10 cellular contexts compared by ENCODE assay signal in genomic region chr18:33579147-33579867, GRCh38. TPM values are rescaled to one million over a fixed set of nuclear protein-coding genes. Genes with fewer than 3 reads are reported as not detected.
A peak's percentile ranks its signal among the peaks of the same experiment; 100 is the strongest.
DNase-seq lines count a peak whose midpoint lies in the region; ATAC-seq and TF ChIP-seq lines count a peak whose summit lies in the region.
"Had no signal": no experiment of that assay in that cellular context is flagged by ENCODE, and none has a peak within 500 bp of the region (broad histone marks: within the 10 kb centered on the region; RNA-seq: fewer than 3 reads in every experiment).

No MANE protein-coding gene starts in this region.

- H3F3A ChIP-seq in SK-N-SH (replicated peaks; ENCODE audit: insufficient read depth), result no peaks in the 10 kb centered on the region

- DNase-seq in SK-N-SH (no peak), coronary artery (ENCODE audit: low spot score) (no peak), lower lobe of right lung (no peak), vagina (ENCODE audit: extremely low spot score in 2 of 2) (no peak), cerebellar cortex (ENCODE audit: low spot score) (no peak), islet precursor cell (no peak)
- DNase-seq: OCI-M1 had no signal

- POLR2A ChIA-PET in SK-N-SH (lab: Yijun Ruan, JAX), result interaction anchor here (0.6 kb wide), 1 partner anchor 9 kb away, joined by 4 read pairs; no protein-coding TSS in a partner anchor

- no peak overlapping the region for H3K27ac ChIP-seq in SK-N-SH (ENCODE audit: low read depth in 2 of 2, low read length in 1 of 2)
- peak overlapping the region; percentile 80 to 99 for H3K27ac ChIP-seq in coronary artery
- H3K27ac ChIP-seq in lower lobe of right lung, result no peak overlapping the region
- peak overlapping the region; percentile 80 for H3K27ac ChIP-seq in vagina

- H3K4me1 ChIP-seq in SK-N-SH (ENCODE audit: control insufficient read depth in 1 of 2, insufficient read depth in 2 of 2, low read depth in 1 of 2, low read length in 1 of 2) (peaks cover 3% of the 10 kb centered on the region in 2 experiments; a peak in 2 of 4 replicates), lower lobe of right lung (no peaks in the 10 kb centered on the region), vagina (peaks cover 6% of the 10 kb centered on the region)

- no peak for TF ChIP-seq EP300 in SK-N-SH (IDR thresholded peaks at IDR 0.05; ENCODE audit: borderline replicate concordance in 1 of 2, low read depth in 1 of 2, low read length in 1 of 2)

- peak overlapping the region; percentile 25 to 72; a peak in 3 of 4 replicates for H3K4me3 ChIP-seq in SK-N-SH (ENCODE audit: low read depth in 2 of 2, low read length in 1 of 2)
- H3K4me3 ChIP-seq in coronary artery, result peak overlapping the region; percentile 95
- peak overlapping the region; percentile 49 for H3K4me3 ChIP-seq in lower lobe of right lung
- peak overlapping the region; percentile 84 to 93 for H3K4me3 ChIP-seq in vagina

- CTCF ChIA-PET in SK-N-SH (lab: Yijun Ruan, JAX), result no interaction called here

- ATAC-seq in SK-N-SH treated with all-trans-retinoic acid at 6 μM for 48 hours (no peak; the same call in 2 of the 3 replicates), lower lobe of right lung (peak; percentile 37 to 47), HG03025 (IDR thresholded peaks at IDR 0.05; ENCODE audit: low FRiP score, unreplicated experiment) (no peak)

- TF ChIP-seq CTCF in SK-N-SH (IDR thresholded peaks at IDR 0.05) (no peak), coronary artery (IDR thresholded peaks at IDR 0.05) (no peak), lower lobe of right lung (IDR thresholded peaks at IDR 0.05) (no peak), vagina (IDR thresholded peaks at IDR 0.05) (no peak)

- H3K9me2 ChIP-seq in SK-N-SH, result no peaks in the 10 kb centered on the region

- H3K4me2 ChIP-seq in SK-N-SH, result peak overlapping the region; percentile 60; the same call in 1 of the 2 replicates

- H3K9me3 ChIP-seq in SK-N-SH (no peaks in the 10 kb centered on the region), lower lobe of right lung (no peaks in the 10 kb centered on the region), vagina (no peaks in the 10 kb centered on the region)

- TF ChIP-seq RAD21 in SK-N-SH (IDR thresholded peaks at IDR 0.05; ENCODE audit: low read length), result no peak

- peaks cover 37% of the 10 kb centered on the region for H3K27me3 ChIP-seq in SK-N-SH (ENCODE audit: insufficient read depth)
- peaks cover 12% of the 10 kb centered on the region for H3K27me3 ChIP-seq in lower lobe of right lung (ENCODE audit: low read depth)
- H3K27me3 ChIP-seq in vagina, result no peaks in the 10 kb centered on the region

- no peaks in the 10 kb centered on the region for H4K20me1 ChIP-seq in SK-N-SH (ENCODE audit: insufficient read depth)

- no peak overlapping the region for H2AFZ ChIP-seq in SK-N-SH (ENCODE audit: low read depth)

- WGBS in SK-N-SH (ENCODE audit: low lambda C conversion rate), result 30% methylated on average over 22 of the region's 22 CpGs

- no peak for TF ChIP-seq POLR2A in vagina (IDR thresholded peaks at IDR 0.05)

- no peak overlapping the region for H3K9ac ChIP-seq in SK-N-SH

- intact Hi-C loops in lower lobe of right lung (cut with DNase I) (no loop called here), vagina (cut with DNase I) (no loop called here)

- H3K79me2 ChIP-seq in SK-N-SH (ENCODE audit: insufficient read depth), result no peaks in the 10 kb centered on the region

- H3K36me3 ChIP-seq in SK-N-SH (replicated peaks in 1 of 2; ENCODE audit: control insufficient read depth in 1 of 2, insufficient read depth in 2 of 2, low read length in 1 of 2) (no peaks in the 10 kb centered on the region), lower lobe of right lung (no peaks in the 10 kb centered on the region), vagina (no peaks in the 10 kb centered on the region)

TF ChIP-seq in SK-N-SH, 30 proteins besides CTCF, POLR2A, EP300 and RAD21 (continues in another document):
- TF ChIP-seq POLR2AphosphoS5 (IDR thresholded peaks at IDR 0.05; ENCODE audit: low read depth, low read length) (no peak), TAF1 (IDR thresholded peaks at IDR 0.05; ENCODE audit: borderline replicate concordance, low read depth, low read length) (no peak), JUND (IDR thresholded peaks at IDR 0.05) (no peak), GATA2 (CRISPR knock-in tag; IDR thresholded peaks at IDR 0.05) (no peak), SMC3 (IDR thresholded peaks at IDR 0.05; ENCODE audit: low read depth, low read length) (no peak), SIN3A (IDR thresholded peaks at IDR 0.05; ENCODE audit: borderline replicate concordance, low read depth, low read length) (no peak), MAX (IDR thresholded peaks at IDR 0.05; ENCODE audit: low read depth) (no peak), USF2 (IDR thresholded peaks at IDR 0.05; ENCODE audit: borderline replicate concordance, low read depth, low read length) (no peak), FOXJ3 (CRISPR knock-in tag; IDR thresholded peaks at IDR 0.05) (no peak), GABPA (IDR thresholded peaks at IDR 0.05; ENCODE audit: low read depth) (no peak), MXI1 (IDR thresholded peaks at IDR 0.05; ENCODE audit: low read depth, low read length) (peak; percentile 43; the same call in 1 of the 2 replicates), TCF12 (IDR thresholded peaks at IDR 0.05) (no peak), EZH2phosphoT487 (IDR thresholded peaks at IDR 0.05; ENCODE audit: borderline replicate concordance, low read depth) (peak; percentile 71; the same call in 1 of the 2 replicates), TEAD4 (IDR thresholded peaks at IDR 0.05; ENCODE audit: borderline replicate concordance, insufficient read depth) (no peak), USF1 (IDR thresholded peaks at IDR 0.05; ENCODE audit: borderline replicate concordance, low read depth) (no peak)

TF ChIP-seq in SK-N-SH treated with all-trans-retinoic acid at 6 μM for 48 hours, 23 proteins besides CTCF, POLR2A, EP300 and RAD21 (continues in another document):
- TF ChIP-seq ESRRG (CRISPR knock-in tag; IDR thresholded peaks at IDR 0.05), result no peak
- TF ChIP-seq CSRNP3 (CRISPR knock-in tag; IDR thresholded peaks at IDR 0.05), result no peak
- TF ChIP-seq OSR1 (CRISPR knock-in tag; IDR thresholded peaks at IDR 0.05), result no peak
- TF ChIP-seq RARB (CRISPR knock-in tag; IDR thresholded peaks at IDR 0.05), result no peak
- TF ChIP-seq TSHZ2 (CRISPR knock-in tag; IDR thresholded peaks at IDR 0.05), result no peak
- no peak for TF ChIP-seq POU6F1 (CRISPR knock-in tag; IDR thresholded peaks at IDR 0.05; ENCODE audit: borderline replicate concordance, low read depth)
- no peak for TF ChIP-seq ISL1 (CRISPR knock-in tag; IDR thresholded peaks at IDR 0.05)
- no peak for TF ChIP-seq PPARA (CRISPR knock-in tag; IDR thresholded peaks at IDR 0.05; ENCODE audit: borderline replicate concordance)

RNA-seq across cellular contexts. Expression of gene ASXL3, which starts 1.3 kb away (rescaled TPM):
- polyA plus RNA-seq in SK-N-SH (2012; rRNA removed), result 0.03 TPM in 1 of 2 replicates, not detected in the other
- polyA plus RNA-seq in SK-N-SH (2012; cell fraction: cytosol; rRNA removed), result 0.01 and 0.03 TPM in 2 replicates
- under 0.01 and 0.02 TPM in 2 replicates for polyA plus RNA-seq in SK-N-SH (2012; cell fraction: nucleus; rRNA removed)
- total RNA-seq in lower lobe of right lung (1.4 TPM), vagina (5.9 TPM)
- polyA plus RNA-seq: BJ had no signal

Comparison
In these comparisons a context has a peak if more than half of its experiments do, and no peak if none do; other contexts are left out.
1. H3K27ac ChIP-seq: peak in coronary artery (2 of 2) and vagina (single experiment); none in SK-N-SH (0 of 2) and lower lobe of right lung (single experiment).
2. ATAC-seq: peak in lower lobe of right lung (2 of 2); none in SK-N-SH treated with all-trans-retinoic acid at 6 μM for 48 hours (single experiment) and HG03025 (single experiment).
3. Peak in every context shown above with its lines, with median percentiles within 50 percentile points of each other: H3K4me3 ChIP-seq.